In the genomic region with DNA sequence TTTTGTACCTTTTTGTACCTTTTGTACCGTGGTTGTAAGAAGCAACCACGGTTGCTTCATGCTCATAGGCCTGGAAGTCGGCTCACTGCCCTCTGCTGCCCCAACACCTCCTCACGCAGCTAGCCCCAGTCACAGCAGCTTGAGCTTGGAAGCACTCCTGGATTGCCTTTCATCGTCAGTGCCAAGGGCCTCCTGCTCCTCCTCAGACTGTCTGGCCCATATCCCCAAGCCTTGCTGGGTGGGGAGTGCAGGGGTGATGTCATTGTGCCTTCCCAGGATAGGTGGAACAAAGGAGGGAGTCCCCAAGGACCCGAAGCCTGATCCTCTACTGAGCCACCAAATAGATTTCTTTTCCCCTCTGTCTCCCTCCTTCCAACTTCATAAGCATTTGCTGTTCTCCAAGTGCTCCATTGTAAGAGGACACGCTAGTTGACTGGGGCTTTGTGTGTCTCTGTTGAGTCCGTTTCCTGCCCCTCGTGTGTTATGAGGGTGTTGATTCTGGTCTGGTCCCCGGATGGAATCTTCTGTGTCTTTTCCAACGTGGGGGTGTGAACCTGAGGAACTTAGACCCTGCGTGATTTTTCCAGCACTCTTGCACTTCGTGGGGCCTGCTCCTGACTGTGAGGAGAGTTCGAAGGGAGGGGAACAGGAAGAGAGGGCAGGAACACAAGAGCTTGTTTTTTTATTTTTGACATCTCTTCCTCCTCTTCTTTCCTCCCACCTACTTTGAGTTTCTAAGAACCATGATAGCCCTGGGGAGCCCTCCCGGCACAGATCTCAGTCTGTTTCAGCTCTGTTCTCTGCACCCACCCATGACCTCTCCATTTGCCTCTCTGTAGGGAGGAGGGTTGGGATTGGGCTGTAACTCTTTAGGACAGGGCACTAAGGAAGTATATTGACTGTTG, we compare ENCODE assay signal across 1 cellular context.
A peak's percentile ranks its signal among the peaks of the same experiment; 100 is the strongest.
TF ChIP-seq lines count a peak whose summit lies in the region.

No MANE protein-coding gene starts in this region.

TF ChIP-seq in HepG2, 621 proteins besides CTCF, POLR2A, EP300 and RAD21 (continued from another document):
- TF ChIP-seq ZNF687 (CRISPR knock-in tag; IDR thresholded peaks at IDR 0.05) (peak; percentile 57), SNAPC2 (CRISPR knock-in tag; IDR thresholded peaks at IDR 0.05) (0 out of 2 replicates have a peak, but pooled peaks have one; percentile 43)
TF ChIP-seq in HepG2: peak in this region for 7.
